ENCODE assay signal across 8 cellular contexts in genomic region chr9:127611796-127612790, GRCh38. TPM values are rescaled to one million over a fixed set of nuclear protein-coding genes. Genes with fewer than 3 reads are reported as not detected.
DNase-seq lines count a peak whose midpoint lies in the region; ATAC-seq lines count a peak whose summit lies in the region.

Gene STXBP1, plus strand, starts transcription at chr9:127612277. Its CDS starts 127 bp downstream, at chr9:127612404.

- peaks cover 23 to 29% of the 10 kb centered on the region in 2 donors for H3K4me1 Mint-ChIP-seq in effector memory CD8-positive, alpha-beta T cell (ENCODE audit: low read depth in 2 of 2)

- CTCF ChIA-PET in activated CD8-positive, alpha-beta memory T cell treated with anti-CD3 and anti-CD28 coated beads for 36 hours (lab: Charles Lee) = interaction anchor here (0.7 to 3.3 kb wide), 3 partner anchors 19 to 123 kb away, joined by 3 to 11 read pairs (median 3); partner anchors contain the start of gene TOR2A

- peak; percentile 66 for ATAC-seq in GM19395 (IDR thresholded peaks at IDR 0.05; ENCODE audit: unreplicated experiment)
- peak; percentile 58 for ATAC-seq in HG03558 (IDR thresholded peaks at IDR 0.05; ENCODE audit: extremely low read depth, unreplicated experiment)
- peak; percentile 78 for ATAC-seq in effector memory CD8-positive, alpha-beta T cell (replicated peaks)

- peaks cover 39 to 78% (median 67%) of the 10 kb centered on the region in 11 experiments for H3K27me3 ChIP-seq in BLaER1 treated with 17β-estradiol and CSF1 and Interleukin-3, amounts not matched to agents 10 nM and 100 nM
- H3K27me3 ChIP-seq in mesenchymal stem cell (ENCODE audit: control insufficient read depth in 1 of 2, insufficient read depth in 1 of 2, low read length in 2 of 2) = peaks cover 0 to 12% of the 10 kb centered on the region in 2 experiments

- H2BK5ac ChIP-seq in mesenchymal stem cell (ENCODE audit: low read depth, low read length, poor library complexity, severe bottlenecking) = peak within 1 kb of the TSS; percentile 24

- no peak within 1 kb of the TSS for H2BK120ac ChIP-seq in mesenchymal stem cell (ENCODE audit: low read depth, low read length)

- H3K36me3 Mint-ChIP-seq in effector memory CD8-positive, alpha-beta T cell (ENCODE audit: insufficient read depth) = peaks cover 14% of the 10 kb centered on the region

- peak within 1 kb of the TSS in 10 of 11 experiments; percentile 25 to 76 (median 62); a peak in 17 of 22 replicates for H3K27ac ChIP-seq in BLaER1 treated with 17β-estradiol and CSF1 and Interleukin-3, amounts not matched to agents 10 nM and 100 nM
- peak within 1 kb of the TSS; percentile 57 for H3K27ac ChIP-seq in mesenchymal stem cell (ENCODE audit: low read length, poor library complexity, severe bottlenecking)

- H2BK12ac ChIP-seq in mesenchymal stem cell (ENCODE audit: low read length in 2 of 2) = peak within 1 kb of the TSS; percentile 49 to 60

- peak within 1 kb of the TSS in 1 of 2 experiments; percentile 64 for H3K23ac ChIP-seq in mesenchymal stem cell (ENCODE audit: low read length in 2 of 2)

- H3K9me3 Mint-ChIP-seq in effector memory CD8-positive, alpha-beta T cell = no peaks in the 10 kb centered on the region

- peaks cover 7% of the 10 kb centered on the region for H3K79me1 ChIP-seq in mesenchymal stem cell (replicated peaks; ENCODE audit: low read length, poor library complexity, severe bottlenecking)

- H3K27ac Mint-ChIP-seq in effector memory CD8-positive, alpha-beta T cell = peak within 1 kb of the TSS; percentile 77 to 81

- DNase-seq in NK-92 (lab: John Stamatoyannopoulos, UW; ENCODE audit: unreplicated experiment) = peak; percentile 22
- DNase-seq in effector memory CD8-positive, alpha-beta T cell = peak; percentile 76 to 85 (median 80)
- DNase-seq in mesenchymal stem cell = peak; percentile 84
- peak; percentile 65 for DNase-seq in stimulated activated CD8-positive, alpha-beta memory T cell treated with anti-CD3 and anti-CD28 coated beads, Interleukin-12 subunit alpha, Interleukin-12 subunit beta, amount 100 ng/mL, for 24 hours (ENCODE audit: extremely low read depth)

- POLR2A ChIA-PET in activated CD8-positive, alpha-beta memory T cell treated with anti-CD3 and anti-CD28 coated beads for 36 hours (lab: Charles Lee) = interaction anchor here (0.6 kb wide), 1 partner anchor 320 kb away, joined by 4 read pairs; no protein-coding TSS in a partner anchor

- peak within 1 kb of the TSS in 1 of 2 experiments; percentile 79 for H3K14ac ChIP-seq in mesenchymal stem cell (ENCODE audit: low read length in 2 of 2)

- peak within 1 kb of the TSS; percentile 79 for H4K91ac ChIP-seq in mesenchymal stem cell (ENCODE audit: low read length)

- peak within 1 kb of the TSS; percentile 63 to 84 (median 77) for H3K9ac ChIP-seq in BLaER1 treated with 17β-estradiol and CSF1 and Interleukin-3, amounts not matched to agents 10 nM and 100 nM
- H3K9ac ChIP-seq in mesenchymal stem cell (ENCODE audit: low read length) = peak within 1 kb of the TSS; percentile 94

- peak within 1 kb of the TSS; percentile 48 for H2BK15ac ChIP-seq in mesenchymal stem cell (ENCODE audit: low read depth, poor library complexity, severe bottlenecking)

- H3K27me3 Mint-ChIP-seq in effector memory CD8-positive, alpha-beta T cell = peaks cover 27 to 28% of the 10 kb centered on the region in 2 donors

- no peaks in the 10 kb centered on the region for H3K9me3 ChIP-seq in BLaER1 treated with 17β-estradiol and CSF1 and Interleukin-3, amounts not matched to agents 10 nM and 100 nM (replicated peaks in 1 of 11)
- H3K9me3 ChIP-seq in mesenchymal stem cell (ENCODE audit: control insufficient read depth, low read length) = no peaks in the 10 kb centered on the region

- H4K20me1 ChIP-seq in BLaER1 treated with 17β-estradiol and CSF1 and Interleukin-3, amounts not matched to agents 10 nM and 100 nM = peaks cover 0 to 25% (median 12%) of the 10 kb centered on the region in 11 experiments; a peak in 13 of 22 replicates

- no peaks in the 10 kb centered on the region for H3K36me3 ChIP-seq in BLaER1 treated with 17β-estradiol and CSF1 and Interleukin-3, amounts not matched to agents 10 nM and 100 nM
- H3K36me3 ChIP-seq in mesenchymal stem cell (ENCODE audit: control insufficient read depth in 1 of 2, insufficient read depth in 2 of 2, low read depth in 1 of 2, low read length in 2 of 2) = no peaks in the 10 kb centered on the region

- peak within 1 kb of the TSS; percentile 83 for H2AFZ ChIP-seq in mesenchymal stem cell (ENCODE audit: low read depth, low read length)

- H3K4me3 Mint-ChIP-seq in effector memory CD8-positive, alpha-beta T cell = peak within 1 kb of the TSS; percentile 92 to 98

- peaks cover 32 to 40% (median 37%) of the 10 kb centered on the region in 10 experiments for H3K4me1 ChIP-seq in BLaER1 treated with 17β-estradiol and CSF1 and Interleukin-3, amounts not matched to agents 10 nM and 100 nM
- H3K4me1 ChIP-seq in mesenchymal stem cell (ENCODE audit: control insufficient read depth, insufficient read depth, low read depth, low read length) = peaks cover 12% of the 10 kb centered on the region

- H4K8ac ChIP-seq in mesenchymal stem cell (ENCODE audit: low read length) = peak within 1 kb of the TSS; percentile 95

- no peak within 1 kb of the TSS for H3K4ac ChIP-seq in mesenchymal stem cell (ENCODE audit: low read depth in 1 of 2, low read length in 2 of 2)

- peak within 1 kb of the TSS; percentile 88 to 90 for H3K18ac ChIP-seq in mesenchymal stem cell (ENCODE audit: low read depth in 1 of 2, low read length in 2 of 2)

- H3K4me3 ChIP-seq in BLaER1 treated with 17β-estradiol and CSF1 and Interleukin-3, amounts not matched to agents 10 nM and 100 nM = peak within 1 kb of the TSS; percentile 68 to 84 (median 79)
- H3K4me3 ChIP-seq in mesenchymal stem cell (ENCODE audit: insufficient read depth in 1 of 2, low read depth in 1 of 2, low read length in 2 of 2) = peak within 1 kb of the TSS; percentile 93 to 96

- H3K4me2 ChIP-seq in BLaER1 treated with 17β-estradiol and CSF1 and Interleukin-3, amounts not matched to agents 10 nM and 100 nM = peak within 1 kb of the TSS; percentile 89 to 99 (median 95)
- H3K4me2 ChIP-seq in mesenchymal stem cell (ENCODE audit: low read length, poor library complexity, severe bottlenecking) = peak within 1 kb of the TSS; percentile 97

- no peak within 1 kb of the TSS for H2AK5ac ChIP-seq in mesenchymal stem cell (ENCODE audit: low read length, severe bottlenecking)

- 1% methylated on average over 61 of the region's 107 CpGs for WGBS in mesenchymal stem cell

RNA-seq across cellular contexts. Expression of gene STXBP1, which starts in this region (rescaled TPM):
- total RNA-seq in activated CD8-positive, alpha-beta memory T cell treated with anti-CD3 and anti-CD28 coated beads for 36 hours = 10 to 100 TPM; 18.3 to 22.8 TPM
- polyA plus RNA-seq in mesenchymal stem cell (2013, experiment 1 of 2) = 41.1 TPM
- polyA plus RNA-seq in mesenchymal stem cell (2013, experiment 2 of 2) = 40.3 TPM

Comparison
In these comparisons a context has a peak if more than half of its experiments do, and no peak if none do; other contexts are left out.
1. Peak in every context shown above with its lines: DNase-seq, ATAC-seq, H3K4me3 ChIP-seq and H3K27ac ChIP-seq.
2. DNase-seq: peak in every context shown above with its lines; median percentile 84 in mesenchymal stem cell; 80 in effector memory CD8-positive, alpha-beta T cell; 65 in stimulated activated CD8-positive, alpha-beta memory T cell treated with anti-CD3 and anti-CD28 coated beads, Interleukin-12 subunit alpha, Interleukin-12 subunit beta, amount 100 ng/mL, for 24 hours; 22 in NK-92.